8 cellular contexts compared by ENCODE assay signal in the genomic region with DNA sequence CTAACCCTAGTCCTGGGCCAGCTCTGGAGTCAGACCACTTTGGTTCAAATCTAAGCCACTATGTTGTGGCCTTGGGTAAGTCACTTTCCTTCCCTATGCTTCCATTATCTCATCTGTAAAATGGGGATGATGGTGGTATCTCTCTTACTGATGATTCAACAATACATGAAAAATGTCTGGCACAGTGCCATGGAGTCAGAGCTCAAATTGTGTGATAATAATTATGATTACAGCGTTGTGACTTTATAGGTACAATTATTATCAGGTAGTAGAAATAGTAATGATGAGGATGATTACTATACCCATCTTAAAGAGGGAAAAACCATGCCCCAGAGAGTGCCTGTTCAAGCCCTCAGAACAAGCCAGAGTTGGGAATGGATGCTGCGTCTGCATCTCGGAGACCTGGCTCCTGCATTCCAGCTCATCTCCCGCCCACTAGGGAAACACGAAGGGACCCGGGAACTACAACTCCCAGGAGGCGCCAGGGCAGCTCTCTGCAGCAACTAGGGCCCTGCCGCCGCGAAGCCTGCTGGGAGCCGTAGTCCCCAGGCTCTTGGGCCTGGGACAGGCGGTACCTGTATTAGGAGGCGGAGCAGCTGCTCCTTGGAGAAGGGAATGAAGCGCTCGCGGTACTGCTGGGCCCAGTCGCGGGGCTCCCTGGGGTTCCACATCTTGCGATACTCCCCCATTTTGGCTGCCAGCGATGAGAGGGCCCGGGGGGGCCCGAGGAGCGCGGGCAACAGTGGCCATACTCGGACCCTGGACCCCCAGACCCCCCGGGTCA. TPM values are rescaled to one million over a fixed set of nuclear protein-coding genes. Genes with fewer than 3 reads are reported as not detected.
DNase-seq lines count a peak whose midpoint lies in the region; ATAC-seq and TF ChIP-seq lines count a peak whose summit lies in the region.

No MANE protein-coding gene starts in this region.

- no peak for TF ChIP-seq EP300 in esophagus muscularis mucosa (IDR thresholded peaks at IDR 0.05)

- WGBS in esophagus muscularis mucosa, result 4% methylated on average over 20 of the region's 26 CpGs

- H3K36me3 ChIP-seq in KMS-11 (ENCODE audit: insufficient read depth), result no peaks in the 10 kb centered on the region
- peaks cover 0 to 4% (median 0%) of the 10 kb centered on the region in 3 donors for H3K36me3 ChIP-seq in Peyer's patch
- peaks cover 0 to 16% (median 10%) of the 10 kb centered on the region in 4 donors for H3K36me3 ChIP-seq in esophagus muscularis mucosa
- no peaks in the 10 kb centered on the region for H3K36me3 ChIP-seq in muscle layer of colon (ENCODE audit: insufficient read depth, low read length)

- peak; percentile 60 for ATAC-seq in GM21723 (IDR thresholded peaks at IDR 0.05; ENCODE audit: unreplicated experiment)

- peak overlapping the region; percentile 83 for H3K27ac ChIP-seq in KMS-11
- peak overlapping the region; percentile 87 to 97 (median 93) for H3K27ac ChIP-seq in Peyer's patch
- H3K27ac ChIP-seq in esophagus muscularis mucosa (replicated peaks in 1 of 4), result peak overlapping the region; percentile 92 to 97 (median 94)
- peak overlapping the region; percentile 100 for H3K27ac ChIP-seq in muscle layer of colon (ENCODE audit: low read depth, low read length)

- no peaks in the 10 kb centered on the region for H3K27me3 ChIP-seq in KMS-11 (ENCODE audit: insufficient read depth, low read depth)
- H3K27me3 ChIP-seq in Peyer's patch, result no peaks in the 10 kb centered on the region
- H3K27me3 ChIP-seq in esophagus muscularis mucosa, result no peaks in the 10 kb centered on the region
- H3K27me3 ChIP-seq in muscle layer of colon (ENCODE audit: control insufficient read depth in 1 of 2, insufficient read depth in 2 of 2, low read length in 2 of 2), result no peaks in the 10 kb centered on the region

- intact Hi-C loops in esophagus muscularis mucosa (cut with DNase I), result no loop called here

- TF ChIP-seq POLR2A in Peyer's patch (IDR thresholded peaks at IDR 0.05) (peak; percentile 28 to 70), esophagus muscularis mucosa (IDR thresholded peaks at IDR 0.05; ENCODE audit: low read depth) (no peak)

- peak overlapping the region; percentile 99 for H3K4me2 ChIP-seq in KMS-11

- H3K4me1 ChIP-seq in KMS-11 (ENCODE audit: low read depth, poor library complexity, severe bottlenecking) (peaks cover 14% of the 10 kb centered on the region), Peyer's patch (peaks cover 0 to 7% (median 3%) of the 10 kb centered on the region in 4 donors), esophagus muscularis mucosa (peaks cover 4 to 20% (median 16%) of the 10 kb centered on the region in 4 donors), muscle layer of colon (ENCODE audit: insufficient read depth, low read length) (peaks cover 11% of the 10 kb centered on the region)

- H3K9me3 ChIP-seq in Peyer's patch (no peaks in the 10 kb centered on the region), esophagus muscularis mucosa (no peaks in the 10 kb centered on the region), muscle layer of colon (ENCODE audit: low read length) (no peaks in the 10 kb centered on the region)

- no peak overlapping the region for H3K4me3 ChIP-seq in KMS-11 (IDR thresholded peaks at IDR 0.05; ENCODE audit: insufficient read depth, low read depth, low read length)
- peak overlapping the region; percentile 53 to 61 (median 56) for H3K4me3 ChIP-seq in Peyer's patch
- peak overlapping the region; percentile 63 to 74 (median 64) for H3K4me3 ChIP-seq in esophagus muscularis mucosa
- H3K4me3 ChIP-seq in muscle layer of colon (ENCODE audit: low read depth in 1 of 2, low read length in 2 of 2), result peak overlapping the region; percentile 80 to 89

- H3K9ac ChIP-seq in KMS-11 (peak overlapping the region; percentile 74), muscle layer of colon (ENCODE audit: low read length) (peak overlapping the region; percentile 72)

- no peaks in the 10 kb centered on the region for H4K20me1 ChIP-seq in KMS-11 (ENCODE audit: insufficient read depth)

- DNase-seq in DMS153 (lab: John Stamatoyannopoulos, UW) (peak; percentile 96), Peyer's patch (peak; percentile 92 to 98 (median 96)), activated T-helper 1 cell treated with Interleukin-2 at 50 U/mL for 16 hours (ENCODE audit: low read depth) (peak; percentile 77), esophagus muscularis mucosa (ENCODE audit: extremely low spot score) (peak; percentile 96)
- peak; percentile 77 to 80 for DNase-seq in stimulated activated CD8-positive, alpha-beta memory T cell treated with anti-CD3 and anti-CD28 coated beads, Interleukin-7, amount 100 ng/mL, for 1 hour (ENCODE audit: low read depth in 2 of 2)

- TF ChIP-seq CTCF in KMS-11 (conservative IDR thresholded peaks at IDR 0.05; ENCODE audit: low read depth, low read length) (no peak), Peyer's patch (IDR thresholded peaks at IDR 0.05) (peak in 3 of 6 experiments; percentile 24 to 51 (median 35)), esophagus muscularis mucosa (IDR thresholded peaks at IDR 0.05) (peak in 1 of 3 experiments; percentile 27)

- H3K79me2 ChIP-seq in KMS-11 (ENCODE audit: insufficient read depth, low read depth), result no peaks in the 10 kb centered on the region

- H2AFZ ChIP-seq in KMS-11 (ENCODE audit: low read depth), result peak overlapping the region; percentile 78

RNA-seq across cellular contexts. Expression of gene TMEM143, which starts 0.8 kb away (rescaled TPM):
- 10 to 100 TPM in 3 of 4 donors, 1 to 10 TPM in 1; 8.6 to 30.5 (median 20.0) TPM for total RNA-seq in Peyer's patch
- total RNA-seq in esophagus muscularis mucosa, result 1 to 10 TPM; 4.8 to 8.3 (median 7.1) TPM

RNA-seq across cellular contexts. Expression of gene SYNGR4, which starts 1.3 kb away (rescaled TPM):
- total RNA-seq in Peyer's patch, result not detected
- not detected for total RNA-seq in esophagus muscularis mucosa

RNA-seq across cellular contexts. Expression of gene KDELR1, which starts 28.4 kb away (rescaled TPM):
- 100 to 1,000 TPM in 3 of 4 donors, 10 to 100 TPM in 1; 54.5 to 136 (median 112) TPM for total RNA-seq in Peyer's patch
- total RNA-seq in esophagus muscularis mucosa, result 100 to 1,000 TPM in 1 of 4 donors, 10 to 100 TPM in 3; 55.2 to 105 (median 77.6) TPM

RNA-seq across cellular contexts. Expression of gene GRIN2D, which starts 30.6 kb away (rescaled TPM):
- total RNA-seq in Peyer's patch (under 1 TPM in 2 of 4 donors, not detected in 2; 0.27 to 0.47 TPM), esophagus muscularis mucosa (under 1 TPM; 0.19 to 0.42 (median 0.37) TPM)

RNA-seq across cellular contexts. Expression of gene EMP3, which starts 37.6 kb away (rescaled TPM):
- total RNA-seq in Peyer's patch, result 10 to 100 TPM in 2 of 4 donors, 1 to 10 TPM in 2; 4.7 to 21.5 (median 10.5) TPM
- 100 to 1,000 TPM in 1 of 4 donors, 10 to 100 TPM in 3; 54.8 to 115 (median 59.6) TPM for total RNA-seq in esophagus muscularis mucosa
